In genomic region chrX:152137771-152138387, GRCh38 we compare ENCODE assay signal across 24 cellular contexts. TPM values are rescaled to one million over a fixed set of nuclear protein-coding genes. Genes with fewer than 3 reads are reported as not detected.
"Had no signal": no experiment of that assay in that cellular context is flagged by ENCODE, and none has a peak within 500 bp of the region (broad histone marks: within the 10 kb centered on the region; RNA-seq: fewer than 3 reads in every experiment).

No MANE protein-coding gene starts in this region.

- H3K27ac Mint-ChIP-seq: dendritic cell treated with granulocyte-macrophage colony-stimulating factor and Interleukin-4, amounts not matched to agents 40 ng/mL and 50 ng/mL, for 4 days; effector memory CD8-positive, alpha-beta T cell; naive thymus-derived CD4-positive, alpha-beta T cell; stimulated activated memory B cell treated with anti-CD40 and anti-IgM and Interleukin-4, amounts not matched to agents 10 μg/mL and 1 μg/mL and 100 μg/mL, for 72 hours; stimulated activated naive CD8-positive, alpha-beta T cell treated with anti-CD3 and anti-CD28 coated beads, Interleukin-15, Interleukin-2, amounts not matched to agents 100 ng/mL and 50 ng/mL, for 24 hours had no signal

- ATAC-seq: effector memory CD8-positive, alpha-beta T cell; gastrocnemius medialis; heart right ventricle; left lobe of liver; naive thymus-derived CD4-positive, alpha-beta T cell; psoas muscle; right lobe of liver; stimulated activated memory B cell treated with anti-CD40 and anti-IgM and Interleukin-4, amounts not matched to agents 10 μg/mL and 1 μg/mL and 100 μg/mL, for 72 hours had no signal

- DNase-seq: effector memory CD8-positive, alpha-beta T cell; gastrocnemius medialis; heart right ventricle; hypothalamus; mammary epithelial cell; naive thymus-derived CD4-positive, alpha-beta T cell; psoas muscle; retina; right lobe of liver; stimulated activated CD4-positive, alpha-beta T cell treated with anti-CD3 and anti-CD28 coated beads, Interleukin-4, amount 100 ng/mL, for 1 hour had no signal

- H3K4me1 Mint-ChIP-seq: naive thymus-derived CD4-positive, alpha-beta T cell; stimulated activated memory B cell treated with anti-CD40 and anti-IgM and Interleukin-4, amounts not matched to agents 10 μg/mL and 1 μg/mL and 100 μg/mL, for 72 hours had no signal

- H3K27me3 Mint-ChIP-seq: dendritic cell treated with granulocyte-macrophage colony-stimulating factor and Interleukin-4, amounts not matched to agents 40 ng/mL and 50 ng/mL, for 4 days; effector memory CD8-positive, alpha-beta T cell; naive thymus-derived CD4-positive, alpha-beta T cell; stimulated activated memory B cell treated with anti-CD40 and anti-IgM and Interleukin-4, amounts not matched to agents 10 μg/mL and 1 μg/mL and 100 μg/mL, for 72 hours; stimulated activated naive CD8-positive, alpha-beta T cell treated with anti-CD3 and anti-CD28 coated beads, Interleukin-15, Interleukin-2, amounts not matched to agents 100 ng/mL and 50 ng/mL, for 24 hours had no signal

- H3K9me3 Mint-ChIP-seq: dendritic cell treated with granulocyte-macrophage colony-stimulating factor and Interleukin-4, amounts not matched to agents 40 ng/mL and 50 ng/mL, for 4 days; effector memory CD8-positive, alpha-beta T cell; stimulated activated memory B cell treated with anti-CD40 and anti-IgM and Interleukin-4, amounts not matched to agents 10 μg/mL and 1 μg/mL and 100 μg/mL, for 72 hours; stimulated activated naive CD8-positive, alpha-beta T cell treated with anti-CD3 and anti-CD28 coated beads, Interleukin-15, Interleukin-2, amounts not matched to agents 100 ng/mL and 50 ng/mL, for 24 hours had no signal

- H3K27me3 ChIP-seq: esophagus muscularis mucosa, gastrocnemius medialis, heart right ventricle, neutrophil, right lobe of liver, tibial nerve had no signal

- H3K36me3 ChIP-seq: esophagus muscularis mucosa, gastrocnemius medialis, heart right ventricle, neutrophil, right lobe of liver, tibial nerve had no signal

- H3K9me3 ChIP-seq: esophagus muscularis mucosa, gastrocnemius medialis, heart right ventricle, neutrophil, psoas muscle, right lobe of liver, tibial nerve had no signal

- H3K36me3 Mint-ChIP-seq: naive thymus-derived CD4-positive, alpha-beta T cell; stimulated activated memory B cell treated with anti-CD40 and anti-IgM and Interleukin-4, amounts not matched to agents 10 μg/mL and 1 μg/mL and 100 μg/mL, for 72 hours had no signal

- H3K4me3 Mint-ChIP-seq: dendritic cell treated with granulocyte-macrophage colony-stimulating factor and Interleukin-4, amounts not matched to agents 40 ng/mL and 50 ng/mL, for 4 days; effector memory CD8-positive, alpha-beta T cell; naive thymus-derived CD4-positive, alpha-beta T cell; stimulated activated memory B cell treated with anti-CD40 and anti-IgM and Interleukin-4, amounts not matched to agents 10 μg/mL and 1 μg/mL and 100 μg/mL, for 72 hours; stimulated activated naive CD8-positive, alpha-beta T cell treated with anti-CD3 and anti-CD28 coated beads, Interleukin-15, Interleukin-2, amounts not matched to agents 100 ng/mL and 50 ng/mL, for 24 hours had no signal

- H3K4me3 ChIP-seq: esophagus muscularis mucosa, gastrocnemius medialis, heart right ventricle, psoas muscle, right lobe of liver, tibial nerve had no signal

RNA-seq across cellular contexts. Expression of gene MAGEA10, which starts 0.5 kb away (rescaled TPM):
- total RNA-seq: esophagus muscularis mucosa; fibroblast of villous mesenchyme; gastrocnemius medialis; heart right ventricle; left lobe of liver; lower leg skin; mammary epithelial cell; mesenteric fat pad; mononuclear cell; naive thymus-derived CD4-positive, alpha-beta T cell; osteoblast; psoas muscle; right lobe of liver; temporal lobe; tibial nerve; ureter had no signal
